In the genomic region with DNA sequence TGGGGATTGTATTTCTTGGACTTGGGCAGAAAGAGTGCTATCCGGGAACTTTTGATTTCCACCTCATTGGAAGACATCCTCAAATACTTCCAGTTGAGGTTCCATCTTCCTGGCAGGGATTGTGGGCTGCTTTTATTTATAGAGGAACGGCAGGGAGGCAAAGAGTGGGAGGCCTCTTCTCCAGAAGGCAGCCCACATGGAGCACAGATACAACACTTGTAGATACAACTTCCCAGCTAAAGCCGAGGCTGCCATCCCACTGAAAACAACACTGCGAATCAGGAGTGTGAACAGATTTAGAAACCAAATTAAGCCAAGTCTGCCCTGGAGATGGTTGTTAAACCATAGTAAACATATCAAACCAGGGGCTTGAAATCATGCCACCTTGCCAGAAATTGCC, we compare ENCODE assay signal across 19 cellular contexts.
"Had no signal": no experiment of that assay in that cellular context is flagged by ENCODE, and none has a peak within 500 bp of the region (broad histone marks: within the 10 kb centered on the region; RNA-seq: fewer than 3 reads in every experiment).

No MANE protein-coding gene starts in this region.

- H3K4me3 ChIP-seq: K562 had no signal

- H3K9me3 ChIP-seq: SK-N-SH had no signal

- ATAC-seq: HepG2, K562 had no signal

- DNase-seq: Kasumi-1, MM.1S, NCI-H1092 treated with DMSO at 0.1 percent for 48 hours, NCI-H1436, NCI-H187, NCI-H2029, NCI-H2081 treated with DMSO at 0.1 percent for 48 hours, NCI-H2171, NCI-H226, NCI-H510A, NCI-H524 treated with DMSO at 0.1 percent for 48 hours, NCI-H69, NCI-H774, RPMI8226, SHP77, SK-N-SH had no signal

- H3K27ac ChIP-seq: KMS-11 had no signal
